ENCODE assay signal across 1 cellular context in the genomic region with DNA sequence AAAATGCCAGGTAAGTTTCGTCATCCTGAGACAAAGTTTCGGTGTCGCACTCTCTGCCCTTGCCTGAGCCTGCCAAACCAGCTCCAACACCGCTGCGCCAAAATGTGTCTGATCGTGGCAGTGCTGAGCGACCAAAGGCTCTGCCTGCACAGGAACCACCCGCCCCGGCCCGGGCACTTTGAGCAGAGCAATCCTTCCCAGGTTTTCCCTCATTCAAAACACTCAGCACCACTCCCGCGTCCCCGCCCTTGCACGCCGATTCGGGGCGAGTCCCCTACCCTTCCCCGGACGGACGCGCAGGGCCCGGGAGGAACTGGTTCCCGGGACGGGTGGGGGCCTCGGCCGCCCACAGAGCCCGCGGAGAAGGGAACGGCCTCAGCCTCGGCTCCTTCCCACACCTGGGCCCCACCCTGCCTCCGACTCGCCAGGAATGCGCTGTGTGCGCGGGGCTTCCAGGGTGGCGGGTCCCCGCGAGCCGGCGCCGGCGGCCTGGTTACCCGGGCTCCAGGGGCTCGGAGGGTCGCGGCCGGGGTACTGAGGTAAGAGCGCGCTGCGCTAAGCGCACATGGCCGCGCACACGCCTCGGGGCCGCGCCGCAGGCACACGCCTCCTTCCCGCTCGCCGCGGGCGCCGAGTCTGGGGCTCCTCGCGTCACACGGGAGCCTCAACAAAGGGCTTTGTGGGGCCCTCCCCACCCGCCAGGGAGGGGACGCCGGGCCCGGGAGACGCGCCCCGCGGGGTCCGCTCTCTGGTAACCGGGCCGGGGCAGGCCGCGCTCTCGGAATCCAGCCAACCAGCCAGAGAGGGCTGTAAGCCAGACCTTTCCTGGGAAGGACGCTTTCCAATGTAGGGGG.
TF ChIP-seq lines count a peak whose summit lies in the region.

Gene C4orf36 (minus strand): TSS at position 638 of the 854 bp plus-strand sequence. CDS start 902 bp downstream, outside the sequence.

TF ChIP-seq in HepG2, 621 proteins besides CTCF, POLR2A, EP300 and RAD21 (continued from another document and continues in another):
- TF ChIP-seq, protein P1, sequence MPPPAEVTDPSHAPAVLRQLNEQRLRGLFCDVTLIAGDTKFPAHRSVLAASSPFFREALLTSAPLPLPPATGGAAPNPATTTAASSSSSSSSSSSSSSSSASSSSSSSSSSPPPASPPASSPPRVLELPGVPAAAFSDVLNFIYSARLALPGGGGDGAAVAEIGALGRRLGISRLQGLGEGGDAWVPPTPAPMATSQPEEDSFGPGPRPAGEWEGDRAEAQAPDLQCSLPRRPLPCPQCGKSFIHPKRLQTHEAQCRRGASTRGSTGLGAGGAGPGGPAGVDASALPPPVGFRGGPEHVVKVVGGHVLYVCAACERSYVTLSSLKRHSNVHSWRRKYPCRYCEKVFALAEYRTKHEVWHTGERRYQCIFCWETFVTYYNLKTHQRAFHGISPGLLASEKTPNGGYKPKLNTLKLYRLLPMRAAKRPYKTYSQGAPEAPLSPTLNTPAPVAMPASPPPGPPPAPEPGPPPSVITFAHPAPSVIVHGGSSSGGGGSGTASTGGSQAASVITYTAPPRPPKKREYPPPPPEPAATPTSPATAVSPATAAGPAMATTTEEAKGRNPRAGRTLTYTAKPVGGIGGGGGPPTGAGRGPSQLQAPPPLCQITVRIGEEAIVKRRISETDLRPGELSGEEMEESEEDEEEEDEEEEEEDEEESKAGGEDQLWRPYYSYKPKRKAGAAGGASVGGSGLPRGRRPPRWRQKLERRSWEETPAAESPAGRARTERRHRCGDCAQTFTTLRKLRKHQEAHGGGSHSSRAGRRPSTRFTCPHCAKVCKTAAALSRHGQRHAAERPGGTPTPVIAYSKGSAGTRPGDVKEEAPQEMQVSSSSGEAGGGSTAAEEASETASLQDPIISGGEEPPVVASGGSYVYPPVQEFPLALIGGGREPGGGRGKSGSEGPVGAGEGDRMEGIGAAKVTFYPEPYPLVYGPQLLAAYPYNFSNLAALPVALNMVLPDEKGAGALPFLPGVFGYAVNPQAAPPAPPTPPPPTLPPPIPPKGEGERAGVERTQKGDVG (CRISPR knock-in tag; IDR thresholded peaks at IDR 0.05; ENCODE audit: borderline replicate concordance) = no peak
- TF ChIP-seq PHF20 (CRISPR knock-in tag; IDR thresholded peaks at IDR 0.05) (no peak), RELA (CRISPR knock-in tag; IDR thresholded peaks at IDR 0.05) (no peak), BORCS8-MEF2B (CRISPR knock-in tag; IDR thresholded peaks at IDR 0.05) (no peak), ZNF253 (CRISPR knock-in tag; IDR thresholded peaks at IDR 0.05; ENCODE audit: borderline replicate concordance) (0 out of 2 replicates have a peak, but pooled peaks have one; percentile 47), DMTF1 (CRISPR knock-in tag; IDR thresholded peaks at IDR 0.05) (no peak), ZNF557 (CRISPR knock-in tag; IDR thresholded peaks at IDR 0.05) (no peak), ZNF75D (CRISPR knock-in tag; IDR thresholded peaks at IDR 0.05; ENCODE audit: borderline replicate concordance) (no peak), NCOA5 (CRISPR knock-in tag; IDR thresholded peaks at IDR 0.05) (no peak), ZSCAN29 (CRISPR knock-in tag; conservative IDR thresholded peaks at IDR 0.05) (no peak), KDM3A (CRISPR knock-in tag; IDR thresholded peaks at IDR 0.05; ENCODE audit: low read depth) (no peak), SKIL (CRISPR knock-in tag; IDR thresholded peaks at IDR 0.05; ENCODE audit: borderline replicate concordance) (no peak; the same call in 1 of the 2 replicates), JARID2 (CRISPR knock-in tag; IDR thresholded peaks at IDR 0.05; ENCODE audit: insufficient replicate concordance) (no peak), ZNF883 (CRISPR knock-in tag; IDR thresholded peaks at IDR 0.05; ENCODE audit: not compliant biosample characterization) (peak; percentile 49), FOXA3 (CRISPR knock-in tag; IDR thresholded peaks at IDR 0.05) (no peak), ZNF326 (CRISPR knock-in tag; IDR thresholded peaks at IDR 0.05; ENCODE audit: borderline replicate concordance) (no peak), SALL2 (CRISPR knock-in tag; IDR thresholded peaks at IDR 0.05) (no peak), ZNF510 (CRISPR knock-in tag; IDR thresholded peaks at IDR 0.05; ENCODE audit: low read depth) (no peak), ZBTB20 (CRISPR knock-in tag; IDR thresholded peaks at IDR 0.05; ENCODE audit: borderline replicate concordance, low read depth) (no peak), ZKSCAN1 (IDR thresholded peaks at IDR 0.05; ENCODE audit: low read length) (no peak), ATF2 (CRISPR knock-in tag; IDR thresholded peaks at IDR 0.05) (no peak), ZGPAT (CRISPR knock-in tag; IDR thresholded peaks at IDR 0.05) (no peak; the same call in 1 of the 2 replicates), BRD4 (CRISPR knock-in tag; IDR thresholded peaks at IDR 0.05) (no peak), ZNF614 (CRISPR knock-in tag; IDR thresholded peaks at IDR 0.05; ENCODE audit: borderline replicate concordance) (no peak), HIC2 (CRISPR knock-in tag; IDR thresholded peaks at IDR 0.05; ENCODE audit: low read depth) (no peak), PRMT3 (CRISPR knock-in tag; IDR thresholded peaks at IDR 0.05; ENCODE audit: borderline replicate concordance, low read depth) (no peak), MBD4 (IDR thresholded peaks at IDR 0.05; ENCODE audit: borderline replicate concordance, low read length) (no peak), ZFP62 (CRISPR knock-in tag; IDR thresholded peaks at IDR 0.05) (no peak), ZNF572 (CRISPR knock-in tag; IDR thresholded peaks at IDR 0.05) (no peak), GTF3A (CRISPR knock-in tag; conservative IDR thresholded peaks at IDR 0.05) (no peak), ZNF44 (CRISPR knock-in tag; IDR thresholded peaks at IDR 0.05) (no peak), ZNF263 (CRISPR knock-in tag; IDR thresholded peaks at IDR 0.05) (no peak), ZNF484 (CRISPR knock-in tag; IDR thresholded peaks at IDR 0.05; ENCODE audit: borderline replicate concordance, low read depth) (no peak)
- TF ChIP-seq, protein P2, sequence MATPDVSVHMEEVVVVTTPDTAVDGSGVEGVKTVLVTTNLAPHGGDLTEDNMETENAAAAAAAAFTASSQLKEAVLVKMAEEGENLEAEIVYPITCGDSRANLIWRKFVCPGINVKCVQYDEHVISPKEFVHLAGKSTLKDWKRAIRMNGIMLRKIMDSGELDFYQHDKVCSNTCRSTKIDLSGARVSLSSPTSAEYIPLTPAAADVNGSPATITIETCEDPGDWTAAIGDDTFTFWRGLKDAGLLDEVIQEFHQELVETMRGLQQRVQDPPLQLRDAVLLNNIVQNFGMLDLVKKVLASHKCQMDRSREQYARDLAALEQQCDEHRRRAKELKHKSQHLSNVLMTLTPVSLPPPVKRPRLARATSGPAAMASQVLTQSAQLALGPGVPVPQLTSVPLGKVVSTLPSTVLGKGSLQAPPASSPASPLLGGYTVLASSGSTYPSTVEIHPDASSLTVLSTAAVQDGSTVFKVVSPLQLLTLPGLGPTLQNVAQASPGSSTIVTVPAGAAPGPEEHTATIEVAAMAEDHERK (CRISPR knock-in tag; IDR thresholded peaks at IDR 0.05; ENCODE audit: low read depth) = no peak
- TF ChIP-seq, protein P3, sequence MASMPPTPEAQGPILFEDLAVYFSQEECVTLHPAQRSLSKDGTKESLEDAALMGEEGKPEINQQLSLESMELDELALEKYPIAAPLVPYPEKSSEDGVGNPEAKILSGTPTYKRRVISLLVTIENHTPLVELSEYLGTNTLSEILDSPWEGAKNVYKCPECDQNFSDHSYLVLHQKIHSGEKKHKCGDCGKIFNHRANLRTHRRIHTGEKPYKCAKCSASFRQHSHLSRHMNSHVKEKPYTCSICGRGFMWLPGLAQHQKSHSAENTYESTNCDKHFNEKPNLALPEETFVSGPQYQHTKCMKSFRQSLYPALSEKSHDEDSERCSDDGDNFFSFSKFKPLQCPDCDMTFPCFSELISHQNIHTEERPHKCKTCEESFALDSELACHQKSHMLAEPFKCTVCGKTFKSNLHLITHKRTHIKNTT (CRISPR knock-in tag; IDR thresholded peaks at IDR 0.05) = no peak
- TF ChIP-seq, protein P4, sequence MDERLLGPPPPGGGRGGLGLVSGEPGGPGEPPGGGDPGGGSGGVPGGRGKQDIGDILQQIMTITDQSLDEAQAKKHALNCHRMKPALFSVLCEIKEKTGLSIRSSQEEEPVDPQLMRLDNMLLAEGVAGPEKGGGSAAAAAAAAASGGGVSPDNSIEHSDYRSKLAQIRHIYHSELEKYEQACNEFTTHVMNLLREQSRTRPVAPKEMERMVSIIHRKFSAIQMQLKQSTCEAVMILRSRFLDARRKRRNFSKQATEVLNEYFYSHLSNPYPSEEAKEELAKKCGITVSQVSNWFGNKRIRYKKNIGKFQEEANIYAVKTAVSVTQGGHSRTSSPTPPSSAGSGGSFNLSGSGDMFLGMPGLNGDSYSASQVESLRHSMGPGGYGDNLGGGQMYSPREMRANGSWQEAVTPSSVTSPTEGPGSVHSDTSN (CRISPR knock-in tag; IDR thresholded peaks at IDR 0.05) = no peak
- TF ChIP-seq, protein P5, sequence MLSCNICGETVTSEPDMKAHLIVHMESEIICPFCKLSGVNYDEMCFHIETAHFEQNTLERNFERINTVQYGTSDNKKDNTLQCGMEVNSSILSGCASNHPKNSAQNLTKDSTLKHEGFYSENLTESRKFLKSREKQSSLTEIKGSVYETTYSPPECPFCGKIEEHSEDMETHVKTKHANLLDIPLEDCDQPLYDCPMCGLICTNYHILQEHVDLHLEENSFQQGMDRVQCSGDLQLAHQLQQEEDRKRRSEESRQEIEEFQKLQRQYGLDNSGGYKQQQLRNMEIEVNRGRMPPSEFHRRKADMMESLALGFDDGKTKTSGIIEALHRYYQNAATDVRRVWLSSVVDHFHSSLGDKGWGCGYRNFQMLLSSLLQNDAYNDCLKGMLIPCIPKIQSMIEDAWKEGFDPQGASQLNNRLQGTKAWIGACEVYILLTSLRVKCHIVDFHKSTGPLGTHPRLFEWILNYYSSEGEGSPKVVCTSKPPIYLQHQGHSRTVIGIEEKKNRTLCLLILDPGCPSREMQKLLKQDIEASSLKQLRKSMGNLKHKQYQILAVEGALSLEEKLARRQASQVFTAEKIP (CRISPR knock-in tag; IDR thresholded peaks at IDR 0.05; ENCODE audit: borderline replicate concordance) = no peak
